ENCODE assay signal across 15 cellular contexts in the genomic region with DNA sequence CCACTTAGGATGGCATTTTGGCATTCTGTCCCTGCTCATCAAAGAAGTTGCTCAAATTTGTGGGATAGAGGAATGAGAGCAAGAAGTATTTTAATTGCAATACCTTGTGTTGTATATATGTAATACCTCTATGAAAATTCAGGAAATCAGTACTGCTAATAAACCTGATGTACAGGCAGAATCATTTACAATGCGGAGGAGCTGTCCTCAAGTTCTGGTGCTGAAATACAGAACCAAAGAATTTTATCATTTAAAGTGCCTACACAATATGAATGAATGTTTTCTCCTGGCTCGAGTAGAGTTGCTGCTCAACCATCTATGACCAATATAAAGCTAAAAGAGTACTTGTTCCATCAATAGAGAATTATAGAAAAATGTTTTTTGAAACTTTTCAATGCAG.
DNase-seq lines count a peak whose midpoint lies in the region; ATAC-seq and TF ChIP-seq lines count a peak whose summit lies in the region.
"Had no signal": no experiment of that assay in that cellular context is flagged by ENCODE, and none has a peak within 500 bp of the region (broad histone marks: within the 10 kb centered on the region; RNA-seq: fewer than 3 reads in every experiment).

No MANE protein-coding gene starts in this region.

- no peaks in the 10 kb centered on the region for H3K79me2 ChIP-seq in HCT116 (ENCODE audit: insufficient read depth, low read length)
- no peaks in the 10 kb centered on the region for H3K79me2 ChIP-seq in mammary epithelial cell (ENCODE audit: insufficient read depth, low read length)

- H3K9ac ChIP-seq in HCT116 (ENCODE audit: low read length) (no peak overlapping the region), mammary epithelial cell (ENCODE audit: insufficient read depth, low read length) (no peak overlapping the region)

- H3K4me1 Mint-ChIP-seq in activated T-helper 17 cell treated with anti-CD3 and anti-CD28 coated beads, Interleukin-2, amount 50 U/mL, for 72 hours = no peaks in the 10 kb centered on the region
- H3K4me1 Mint-ChIP-seq: CD4-positive, CD25-positive, alpha-beta regulatory T cell; stimulated activated naive B cell treated with anti-CD40 and anti-IgM and Interleukin-4, amounts not matched to agents 10 μg/mL and 1 μg/mL and 100 μg/mL, for 72 hours had no signal

- CTCF ChIA-PET in HCT116 (lab: Charles Lee) = no interaction called here
- CTCF ChIA-PET in mammary epithelial cell (lab: Charles Lee; ENCODE audit: low non-redundant PET) = no interaction called here

- H2AFZ ChIP-seq in HCT116 (ENCODE audit: low read depth, low read length, poor library complexity, severe bottlenecking) (no peak overlapping the region), mammary epithelial cell (ENCODE audit: low read depth, low read length) (no peak overlapping the region)

- no peak for ATAC-seq in HCT116
- ATAC-seq in HG03432 (IDR thresholded peaks at IDR 0.05; ENCODE audit: unreplicated experiment) = no peak
- ATAC-seq in lower lobe of right lung = no peak
- no peak for ATAC-seq in activated T-helper 17 cell treated with anti-CD3 and anti-CD28 coated beads, Interleukin-2, amount 50 U/mL, for 72 hours (replicated peaks)
- ATAC-seq: activated T-cell treated with anti-CD3 and anti-CD28 coated beads, Interleukin-2, amount 50 U/mL, for 4 hours; Panc1; stimulated activated naive B cell treated with anti-CD40 and anti-IgM and Interleukin-4, amounts not matched to agents 10 μg/mL and 1 μg/mL and 100 μg/mL, for 72 hours had no signal

- H3K4me3 Mint-ChIP-seq in activated T-helper 17 cell treated with anti-CD3 and anti-CD28 coated beads, Interleukin-2, amount 50 U/mL, for 72 hours = no peak overlapping the region
- H3K4me3 Mint-ChIP-seq: activated T-cell treated with anti-CD3 and anti-CD28 coated beads, Interleukin-2, amount 50 U/mL, for 4 hours; CD4-positive, CD25-positive, alpha-beta regulatory T cell; dendritic cell treated with granulocyte-macrophage colony-stimulating factor and Interleukin-4, amounts not matched to agents 40 ng/mL and 50 ng/mL, for 4 days; stimulated activated naive B cell treated with anti-CD40 and anti-IgM and Interleukin-4, amounts not matched to agents 10 μg/mL and 1 μg/mL and 100 μg/mL, for 72 hours had no signal

- H3K4me3 ChIP-seq in HCT116 (replicated peaks in 1 of 2; ENCODE audit: low read depth in 1 of 2, low read length in 2 of 2) (no peak overlapping the region), mammary epithelial cell (replicated peaks in 1 of 3; ENCODE audit: insufficient read depth in 1 of 3, low read depth in 2 of 3, low read length in 3 of 3) (no peak overlapping the region), lower lobe of right lung (no peak overlapping the region)
- H3K4me3 ChIP-seq: upper lobe of left lung had no signal

- intact Hi-C loops in HCT116 (cut with micrococcal nuclease) = no loop called here
- intact Hi-C loops in mammary epithelial cell (cut with micrococcal nuclease) = no loop called here
- intact Hi-C loops in lower lobe of right lung (cut with DNase I) = no loop called here

- H3K36me3 Mint-ChIP-seq in activated T-helper 17 cell treated with anti-CD3 and anti-CD28 coated beads, Interleukin-2, amount 50 U/mL, for 72 hours (ENCODE audit: low read depth) = no peaks in the 10 kb centered on the region
- H3K36me3 Mint-ChIP-seq: CD4-positive, CD25-positive, alpha-beta regulatory T cell had no signal

- H3K4me1 ChIP-seq in HCT116 (ENCODE audit: control insufficient read depth in 1 of 2, insufficient read depth in 2 of 2, low read length in 2 of 2) (no peaks in the 10 kb centered on the region), mammary epithelial cell (ENCODE audit: insufficient read depth, low read length) (no peaks in the 10 kb centered on the region), lower lobe of right lung (no peaks in the 10 kb centered on the region)
- H3K4me1 ChIP-seq: upper lobe of left lung had no signal

- RAD21 ChIA-PET in HCT116 (lab: Charles Lee; ENCODE audit: low non-redundant PET in 1 of 2, low total read pairs in 2 of 2, uncharacterized antibody in 2 of 2, unreplicated experiment in 2 of 2) = no interaction called here

- H4K20me1 ChIP-seq in HCT116 (ENCODE audit: insufficient read depth) (no peaks in the 10 kb centered on the region), mammary epithelial cell (ENCODE audit: insufficient read depth, low read length) (no peaks in the 10 kb centered on the region)

- no peaks in the 10 kb centered on the region for H3K9me3 Mint-ChIP-seq in activated T-helper 17 cell treated with anti-CD3 and anti-CD28 coated beads, Interleukin-2, amount 50 U/mL, for 72 hours
- H3K9me3 Mint-ChIP-seq: activated T-cell treated with anti-CD3 and anti-CD28 coated beads, Interleukin-2, amount 50 U/mL, for 4 hours; dendritic cell treated with granulocyte-macrophage colony-stimulating factor and Interleukin-4, amounts not matched to agents 40 ng/mL and 50 ng/mL, for 4 days had no signal

- dilution Hi-C loops in mammary epithelial cell (cut with HindIII; ENCODE audit: low sequenced_read_pairs) = no loop called here

- no peaks in the 10 kb centered on the region for H3K9me2 ChIP-seq in HCT116 (ENCODE audit: insufficient read depth)

- H3K27me3 Mint-ChIP-seq in activated T-helper 17 cell treated with anti-CD3 and anti-CD28 coated beads, Interleukin-2, amount 50 U/mL, for 72 hours = no peaks in the 10 kb centered on the region
- H3K27me3 Mint-ChIP-seq: CD4-positive, CD25-positive, alpha-beta regulatory T cell; stimulated activated naive B cell treated with anti-CD40 and anti-IgM and Interleukin-4, amounts not matched to agents 10 μg/mL and 1 μg/mL and 100 μg/mL, for 72 hours had no signal

- BruUV-seq in HCT116 (replicated peaks; lab: Mats Ljungman, UMichigan) (no TSS peak), mammary epithelial cell (replicated peaks; lab: Mats Ljungman, UMichigan) (no TSS peak)

- H3K36me3 ChIP-seq in HCT116 (ENCODE audit: control insufficient read depth in 1 of 2, insufficient read depth in 2 of 2, low read length in 2 of 2) (no peaks in the 10 kb centered on the region), mammary epithelial cell (ENCODE audit: insufficient read depth, low read length) (no peaks in the 10 kb centered on the region), lower lobe of right lung (no peaks in the 10 kb centered on the region)
- H3K36me3 ChIP-seq: upper lobe of left lung had no signal

- POLR2A ChIA-PET in HCT116 (lab: Charles Lee) = no interaction called here

- no peak overlapping the region for H3K27ac Mint-ChIP-seq in activated T-helper 17 cell treated with anti-CD3 and anti-CD28 coated beads, Interleukin-2, amount 50 U/mL, for 72 hours
- H3K27ac Mint-ChIP-seq: CD4-positive, CD25-positive, alpha-beta regulatory T cell; dendritic cell treated with granulocyte-macrophage colony-stimulating factor and Interleukin-4, amounts not matched to agents 40 ng/mL and 50 ng/mL, for 4 days; stimulated activated naive B cell treated with anti-CD40 and anti-IgM and Interleukin-4, amounts not matched to agents 10 μg/mL and 1 μg/mL and 100 μg/mL, for 72 hours had no signal

- 0% methylated on average over 2 of the region's 2 CpGs for WGBS in mammary epithelial cell (ENCODE audit: low coverage, missing lambda C conversion rate)

- TF ChIP-seq POLR2A in HCT116 (IDR thresholded peaks at IDR 0.05; ENCODE audit: borderline replicate concordance, extremely low read depth, insufficient read depth, insufficient read length) = no peak

- in situ Hi-C loops in mammary epithelial cell (cut with MboI; ENCODE audit: low sequenced_read_pairs in 2 of 2) = no loop called here

- no peak for TF ChIP-seq CTCF in HCT116 (IDR thresholded peaks at IDR 0.05 in 2 of 3, conservative IDR thresholded peaks at IDR 0.05 in 1 of 3; ENCODE audit: borderline replicate concordance in 1 of 3, insufficient read depth in 1 of 3, low read depth in 2 of 3, low read length in 2 of 3)
- TF ChIP-seq CTCF in mammary epithelial cell (conservative IDR thresholded peaks at IDR 0.05 in 1 of 2, IDR thresholded peaks at IDR 0.05 in 1 of 2; ENCODE audit: extremely low read depth in 1 of 2, insufficient read depth in 1 of 2, low read depth in 1 of 2, low read length in 2 of 2) = no peak
- no peak for TF ChIP-seq CTCF in lower lobe of right lung (IDR thresholded peaks at IDR 0.05)

- no peak for TF ChIP-seq RAD21 in HCT116 (IDR thresholded peaks at IDR 0.05; ENCODE audit: low read depth)

- no peaks in the 10 kb centered on the region for H3K9me3 ChIP-seq in HCT116 (ENCODE audit: control insufficient read depth in 1 of 2, insufficient read depth in 1 of 2, low read depth in 1 of 2, low read length in 2 of 2)
- H3K9me3 ChIP-seq in mammary epithelial cell (replicated peaks; ENCODE audit: insufficient read depth, low read length) = no peaks in the 10 kb centered on the region
- no peaks in the 10 kb centered on the region for H3K9me3 ChIP-seq in lower lobe of right lung
- H3K9me3 ChIP-seq: upper lobe of left lung had no signal

- DNase-seq in HCT116 (ENCODE audit: low read depth, low spot score) = no peak
- DNase-seq in NCI-H460 (ENCODE audit: extremely low read depth, low read depth) = peak; percentile 7
- peak; percentile 1 for DNase-seq in mammary epithelial cell
- DNase-seq in lung microvascular endothelial cell (ENCODE audit: low read depth in 2 of 2) = peak; percentile 33 to 44
- no peak for DNase-seq in lower lobe of right lung
- DNase-seq: activated T-cell treated with anti-CD3 and anti-CD28 coated beads, Interleukin-2, amount 50 U/mL, for 4 hours; CD4-positive, CD25-positive, alpha-beta regulatory T cell; NCI-H146; NCI-H510A treated with DMSO at 0.1 percent for 48 hours; stimulated activated naive B cell treated with anti-CD40 and anti-IgM and Interleukin-4, amounts not matched to agents 10 μg/mL and 1 μg/mL and 100 μg/mL, for 72 hours; upper lobe of left lung had no signal

- H3K27me3 ChIP-seq in HCT116 (ENCODE audit: insufficient read depth, low read length) (peaks cover 30% of the 10 kb centered on the region), mammary epithelial cell (ENCODE audit: insufficient read depth, low read length) (no peaks in the 10 kb centered on the region), lower lobe of right lung (ENCODE audit: low read depth) (no peaks in the 10 kb centered on the region)
- H3K27me3 ChIP-seq: upper lobe of left lung had no signal

- H3K27ac ChIP-seq in HCT116 (ENCODE audit: low read depth, low read length) (no peak overlapping the region), mammary epithelial cell (ENCODE audit: insufficient read depth, low read depth, low read length) (no peak overlapping the region), lower lobe of right lung (no peak overlapping the region)
- H3K27ac ChIP-seq: upper lobe of left lung had no signal

- H3K4me2 ChIP-seq in HCT116 (ENCODE audit: low read length) = no peak overlapping the region
- H3K4me2 ChIP-seq in mammary epithelial cell (ENCODE audit: insufficient read depth, low read depth, low read length) = no peak overlapping the region

Comparison
In these comparisons a context has a peak if more than half of its experiments do, and no peak if none do; other contexts are left out.
1. DNase-seq: peak in NCI-H460 (single experiment), mammary epithelial cell (single experiment) and lung microvascular endothelial cell (2 of 2); none in HCT116 (single experiment) and lower lobe of right lung (single experiment).